In genomic region chr14:51780006-51780692, GRCh38 we compare ENCODE assay signal across 8 cellular contexts.
DNase-seq lines count a peak whose midpoint lies in the region; ATAC-seq and TF ChIP-seq lines count a peak whose summit lies in the region.

No MANE protein-coding gene starts in this region.

- TF ChIP-seq CTCF in prostate gland (IDR thresholded peaks at IDR 0.05): peak; percentile 75 to 88 (median 80)

- intact Hi-C loops in cardiac septum (cut with DNase I) (no loop called here), prostate gland (cut with DNase I) (loop anchor here (2.0 to 10.0 kb wide), 2 partner anchors 497 to 825 kb away; no protein-coding TSS in a partner anchor)

- H3K4me1 Mint-ChIP-seq in activated naive CD8-positive, alpha-beta T cell treated with anti-CD3 and anti-CD28 coated beads, Interleukin-2, amount 10 ng/mL, durations not matched to agents 7 days and 5 days: peaks cover 10% of the 10 kb centered on the region

- no peak overlapping the region for H3K27ac ChIP-seq in prostate gland

- no peak for ATAC-seq in activated naive CD8-positive, alpha-beta T cell treated with anti-CD3 and anti-CD28 coated beads, Interleukin-2, amount 10 ng/mL, durations not matched to agents 7 days and 5 days (ENCODE audit: low read depth)

- H3K27ac Mint-ChIP-seq in activated naive CD8-positive, alpha-beta T cell treated with anti-CD3 and anti-CD28 coated beads, Interleukin-2, amount 10 ng/mL, durations not matched to agents 7 days and 5 days: no peak overlapping the region

- peaks cover under 1% of the 10 kb centered on the region for H3K9me3 Mint-ChIP-seq in activated naive CD8-positive, alpha-beta T cell treated with anti-CD3 and anti-CD28 coated beads, Interleukin-2, amount 10 ng/mL, durations not matched to agents 7 days and 5 days

- H3K36me3 ChIP-seq in prostate gland: no peaks in the 10 kb centered on the region

- H3K4me3 ChIP-seq in prostate gland: no peak overlapping the region

- H3K27me3 ChIP-seq in prostate gland (replicated peaks; ENCODE audit: insufficient read depth): no peaks in the 10 kb centered on the region

- no peaks in the 10 kb centered on the region for H3K9me3 ChIP-seq in prostate gland

- TF ChIP-seq POLR2A in prostate gland (IDR thresholded peaks at IDR 0.05): no peak

- peak overlapping the region; percentile 69 for H3K4me3 Mint-ChIP-seq in activated naive CD8-positive, alpha-beta T cell treated with anti-CD3 and anti-CD28 coated beads, Interleukin-2, amount 10 ng/mL, durations not matched to agents 7 days and 5 days

- peak; percentile 48 for DNase-seq in SIG-M5 treated with dmso at 0.1 percent for 504 hours (lab: John Stamatoyannopoulos, UW; ENCODE audit: unreplicated experiment)
- DNase-seq in SIG-M5 (lab: John Stamatoyannopoulos, UW): no peak
- DNase-seq in NCI-H1048 (lab: John Stamatoyannopoulos, UW): peak; percentile 0
- DNase-seq in SW480 (ENCODE audit: low spot score): peak; percentile 40
- peak; percentile 64 for DNase-seq in activated naive CD8-positive, alpha-beta T cell treated with anti-CD3 and anti-CD28 coated beads, Interleukin-2, amount 10 ng/mL, durations not matched to agents 7 days and 5 days
- DNase-seq in cardiac septum (ENCODE audit: low spot score): peak; percentile 82
- DNase-seq in prostate gland (ENCODE audit: low spot score): peak; percentile 72
- peak; percentile 75 for DNase-seq in ureter (ENCODE audit: low spot score)

- POLR2A ChIA-PET in activated naive CD8-positive, alpha-beta T cell treated with anti-CD3 and anti-CD28 coated beads, Interleukin-2, amount 10 ng/mL, durations not matched to agents 7 days and 5 days (lab: Charles Lee): interaction anchor here (0.5 kb wide), 1 partner anchor 951 kb away, joined by 5 read pairs; no protein-coding TSS in a partner anchor

- H3K27me3 Mint-ChIP-seq in activated naive CD8-positive, alpha-beta T cell treated with anti-CD3 and anti-CD28 coated beads, Interleukin-2, amount 10 ng/mL, durations not matched to agents 7 days and 5 days: peaks cover 15% of the 10 kb centered on the region

- peaks cover 3% of the 10 kb centered on the region for H3K4me1 ChIP-seq in prostate gland (replicated peaks)

- H3K36me3 Mint-ChIP-seq in activated naive CD8-positive, alpha-beta T cell treated with anti-CD3 and anti-CD28 coated beads, Interleukin-2, amount 10 ng/mL, durations not matched to agents 7 days and 5 days: peaks cover under 1% of the 10 kb centered on the region

- 7% methylated on average over 13 of the region's 13 CpGs for WGBS in prostate gland
